In the genomic region with DNA sequence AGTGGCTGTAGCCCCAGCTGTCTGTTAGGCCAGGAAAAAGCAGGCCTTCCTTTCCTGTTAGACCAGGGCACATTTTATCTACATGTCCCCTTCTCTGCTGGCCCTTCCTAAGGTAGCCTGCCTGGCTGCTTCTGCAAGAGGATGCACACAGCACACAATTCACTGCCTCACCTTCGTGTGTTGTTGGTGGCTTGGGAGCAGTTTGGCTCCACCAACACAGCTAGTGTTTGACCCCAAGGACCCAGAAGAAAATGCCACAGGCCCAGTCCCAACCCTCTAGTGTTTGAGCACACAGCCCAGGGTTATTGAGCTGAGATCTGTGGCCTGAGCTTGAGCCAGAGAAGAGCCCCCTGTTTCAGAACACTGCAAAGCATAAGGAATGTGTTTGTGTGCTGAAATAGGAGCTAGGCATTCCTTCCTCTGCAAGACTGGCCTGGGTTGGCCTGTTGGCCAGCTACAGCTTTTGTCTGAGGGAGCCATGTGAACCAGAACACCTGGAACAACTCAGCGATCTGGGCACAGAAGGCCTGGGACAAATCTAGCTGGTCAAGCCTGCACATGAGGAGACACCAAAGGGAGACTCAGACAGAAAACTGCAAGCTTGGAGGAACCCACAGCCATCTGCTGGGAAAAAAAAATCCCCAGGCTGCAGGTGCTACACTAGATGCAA, we compare ENCODE assay signal across 11 cellular contexts. TPM values are rescaled to one million over a fixed set of nuclear protein-coding genes. Genes with fewer than 3 reads are reported as not detected.
A peak's percentile ranks its signal among the peaks of the same experiment; 100 is the strongest.
DNase-seq lines count a peak whose midpoint lies in the region; FAIRE-seq and TF ChIP-seq lines count a peak whose summit lies in the region.
"Had no signal": no experiment of that assay in that cellular context is flagged by ENCODE, and none has a peak within 500 bp of the region (broad histone marks: within the 10 kb centered on the region; RNA-seq: fewer than 3 reads in every experiment).

No MANE protein-coding gene starts in this region.

- no peak overlapping the region for H2BK20ac ChIP-seq in H1 (ENCODE audit: low read length)

- TF ChIP-seq RAD21 in H1 (IDR thresholded peaks at IDR 0.05 in 1 of 2, conservative IDR thresholded peaks at IDR 0.05 in 1 of 2; ENCODE audit: low read depth in 2 of 2, low read length in 2 of 2), result no peak

- peaks cover 39% of the 10 kb centered on the region for H3K9me3 ChIP-seq in HUES48 (ENCODE audit: control insufficient read depth, insufficient read depth, low read length)
- H3K9me3 ChIP-seq in H1 (ENCODE audit: insufficient read depth in 2 of 2, low read depth in 1 of 2, low read length in 1 of 2), result no peaks in the 10 kb centered on the region
- no peaks in the 10 kb centered on the region for H3K9me3 ChIP-seq in vagina
- H3K9me3 ChIP-seq: HAP-1 had no signal

- H3K4me1 ChIP-seq in HUES48 (ENCODE audit: control insufficient read depth, insufficient read depth, low read length) (peaks cover 16% of the 10 kb centered on the region), H1 (replicated peaks in 1 of 4; ENCODE audit: control insufficient read depth in 3 of 4, insufficient read depth in 4 of 4, low read length in 3 of 4) (peaks cover 0 to 8% (median 4%) of the 10 kb centered on the region in 4 experiments; a peak in 5 of 7 replicates), mesendoderm (ENCODE audit: control insufficient read depth, low read depth, low read length) (no peaks in the 10 kb centered on the region), vagina (no peaks in the 10 kb centered on the region)

- H3K4me2 ChIP-seq in H1 (ENCODE audit: insufficient read depth in 1 of 2, low read depth in 2 of 2, low read length in 2 of 2) (peak overlapping the region; percentile 7 to 30; a peak in 2 of 4 replicates), mesendoderm (ENCODE audit: low read length) (no peak overlapping the region)

- H3K14ac ChIP-seq in H1 (ENCODE audit: insufficient read length), result no peak overlapping the region

- H3K18ac ChIP-seq in H1 (ENCODE audit: extremely low read depth, low read length) (peak overlapping the region; percentile 48), mesendoderm (ENCODE audit: low read length) (no peak overlapping the region)

- H2BK12ac ChIP-seq in H1 (ENCODE audit: low read depth, low read length), result peak overlapping the region; percentile 68; the same call in 1 of the 2 replicates

- H3K9ac ChIP-seq in HUES48 (ENCODE audit: low read depth, low read length) (no peak overlapping the region), H1 (replicated peaks in 1 of 4; ENCODE audit: extremely low read depth in 1 of 4, low read depth in 3 of 4, low read length in 3 of 4) (peak overlapping the region in 2 of 4 experiments; percentile 13 to 37; a peak in 1 of 7 replicates), mesendoderm (ENCODE audit: low read length) (no peak overlapping the region)

- H2BK15ac ChIP-seq in H1 (ENCODE audit: low read length), result no peak overlapping the region
- no peak overlapping the region for H2BK15ac ChIP-seq in mesendoderm (replicated peaks; ENCODE audit: low read depth)

- POLR2A ChIA-PET in H1 (lab: Charles Lee; ENCODE audit: partially characterized antibody), result interaction anchor here (0.9 to 1.0 kb wide), 3 partner anchors 20 to 31 kb away, joined by 3 read pairs; no protein-coding TSS in a partner anchor

- no peak overlapping the region for H2BK120ac ChIP-seq in H1 (replicated peaks; ENCODE audit: low read depth, low read length)
- no peak overlapping the region for H2BK120ac ChIP-seq in mesendoderm (ENCODE audit: low read depth, low read length)

- H4K5ac ChIP-seq in H1 (ENCODE audit: insufficient read length, low read depth, low read length), result no peak overlapping the region
- no peak overlapping the region for H4K5ac ChIP-seq in mesendoderm (ENCODE audit: low read length)

- H3K23me2 ChIP-seq in H1 (ENCODE audit: low read depth, low read length), result no peaks in the 10 kb centered on the region

- no peaks in the 10 kb centered on the region for H3K27me3 Mint-ChIP-seq in activated T-helper 2 cell treated with anti-CD3 and anti-CD28 coated beads, Interferon-gamma antibody, Interleukin-2, Interleukin-4, amounts not matched to agents 10 μg/mL and 5 μg/mL and 100 μg/mL, durations not matched to agents 14 hours and 24 hours and 36 hours (ENCODE audit: low read depth)

- TF ChIP-seq EP300 in H1 (IDR thresholded peaks at IDR 0.05; ENCODE audit: borderline replicate concordance in 1 of 2, low read depth in 2 of 2, low read length in 2 of 2), result no peak

- H3K27me3 ChIP-seq in HUES48 (ENCODE audit: control insufficient read depth, insufficient read depth, low read length), result no peaks in the 10 kb centered on the region
- H3K27me3 ChIP-seq in H1 (replicated peaks in 1 of 4; ENCODE audit: control insufficient read depth in 3 of 4, extremely low read depth in 1 of 4, insufficient read depth in 3 of 4, low read length in 3 of 4), result no peaks in the 10 kb centered on the region
- no peaks in the 10 kb centered on the region for H3K27me3 ChIP-seq in mesendoderm (ENCODE audit: insufficient read depth, low read length, poor library complexity)
- H3K27me3 ChIP-seq in vagina, result no peaks in the 10 kb centered on the region

- no peak overlapping the region; the same call in 1 of the 2 replicates for H4K8ac ChIP-seq in H1 (ENCODE audit: extremely low read depth, insufficient read depth, low read length)
- no peak overlapping the region for H4K8ac ChIP-seq in mesendoderm (ENCODE audit: low read depth, low read length)

- no peak overlapping the region for H3K4me3 ChIP-seq in HUES48 (ENCODE audit: low read depth, low read length)
- no peak overlapping the region for H3K4me3 ChIP-seq in H1 (ENCODE audit: extremely low read depth in 1 of 4, insufficient read depth in 2 of 4, low read depth in 3 of 4, low read length in 4 of 4)
- H3K4me3 ChIP-seq in mesendoderm (ENCODE audit: low read length), result no peak overlapping the region
- H3K4me3 ChIP-seq in vagina, result no peak overlapping the region
- H3K4me3 ChIP-seq: HAP-1 had no signal

- H2BK5ac ChIP-seq in H1 (ENCODE audit: low read depth, low read length) (peak overlapping the region; percentile 44; the same call in 1 of the 2 replicates), mesendoderm (ENCODE audit: low read length) (no peak overlapping the region)

- CTCF ChIA-PET in H1 (lab: Charles Lee; ENCODE audit: partially characterized antibody), result interaction anchor here (0.7 to 3.5 kb wide), 16 partner anchors 8 to 1576 kb away, joined by 3 to 24 read pairs (median 4); no protein-coding TSS in a partner anchor

- no peak overlapping the region for H3K4me3 Mint-ChIP-seq in activated T-helper 2 cell treated with anti-CD3 and anti-CD28 coated beads, Interferon-gamma antibody, Interleukin-2, Interleukin-4, amounts not matched to agents 10 μg/mL and 5 μg/mL and 100 μg/mL, durations not matched to agents 14 hours and 24 hours and 36 hours (ENCODE audit: low read depth)
- H3K4me3 Mint-ChIP-seq: CD14-positive monocyte had no signal

- H3K4ac ChIP-seq in H1 (replicated peaks; ENCODE audit: insufficient read length, low read depth, low read length), result no peak overlapping the region
- H3K4ac ChIP-seq in mesendoderm (ENCODE audit: low read depth, low read length), result no peak overlapping the region

- H3K23ac ChIP-seq in H1 (ENCODE audit: insufficient read length) (no peak overlapping the region), mesendoderm (ENCODE audit: low read length) (no peak overlapping the region)

- H3K4me1 Mint-ChIP-seq in activated T-helper 2 cell treated with anti-CD3 and anti-CD28 coated beads, Interferon-gamma antibody, Interleukin-2, Interleukin-4, amounts not matched to agents 10 μg/mL and 5 μg/mL and 100 μg/mL, durations not matched to agents 14 hours and 24 hours and 36 hours (ENCODE audit: low read depth), result no peaks in the 10 kb centered on the region
- H3K4me1 Mint-ChIP-seq: CD14-positive monocyte had no signal

- peak overlapping the region; percentile 16 for H3K27ac ChIP-seq in HUES48 (ENCODE audit: low read depth, low read length)
- peak overlapping the region; percentile 58; the same call in 1 of the 2 replicates for H3K27ac ChIP-seq in H1 (ENCODE audit: low read depth, low read length)
- no peak overlapping the region for H3K27ac ChIP-seq in mesendoderm (ENCODE audit: low read depth, low read length)
- H3K27ac ChIP-seq in vagina, result no peak overlapping the region

- no peak overlapping the region for H3K27ac Mint-ChIP-seq in activated T-helper 2 cell treated with anti-CD3 and anti-CD28 coated beads, Interferon-gamma antibody, Interleukin-2, Interleukin-4, amounts not matched to agents 10 μg/mL and 5 μg/mL and 100 μg/mL, durations not matched to agents 14 hours and 24 hours and 36 hours
- H3K27ac Mint-ChIP-seq: CD14-positive monocyte had no signal

- H4K20me1 ChIP-seq in H1 (replicated peaks in 1 of 2; ENCODE audit: control insufficient read depth in 1 of 2, insufficient read depth in 2 of 2, low read length in 2 of 2), result no peaks in the 10 kb centered on the region

- H2AK5ac ChIP-seq in H1 (ENCODE audit: low read depth, low read length) (no peak overlapping the region), mesendoderm (ENCODE audit: low read length) (no peak overlapping the region)

- H4K91ac ChIP-seq in H1 (replicated peaks; ENCODE audit: insufficient read length, low read length), result peak overlapping the region; percentile 0

- intact Hi-C loops in vagina (cut with DNase I), result no loop called here
- intact Hi-C loops in activated T-helper 2 cell treated with anti-CD3 and anti-CD28 coated beads, Interferon-gamma antibody, Interleukin-2, Interleukin-4, amounts not matched to agents 10 μg/mL and 5 μg/mL and 100 μg/mL, durations not matched to agents 14 hours and 24 hours and 36 hours (cut with micrococcal nuclease), result no loop called here

- H2AFZ ChIP-seq in H1 (ENCODE audit: low read length), result peak overlapping the region; percentile 62

- WGBS in H1 (ENCODE audit: extremely low coverage in 1 of 2, insufficient coverage in 1 of 2, insufficient read length in 1 of 2, insufficient replicate concordance in 2 of 2, low coverage in 1 of 2, low lambda C conversion rate in 2 of 2, missing lambda C conversion rate in 1 of 2), 2 experiments, result 75% methylated on average over 2 of the region's 2 CpGs; no CpG with 5 or more reads in 1 of the 2 experiments
- no CpG with 5 or more reads among the region's 2 CpGs for WGBS in mesendoderm (ENCODE audit: extremely low coverage, insufficient coverage, low lambda C conversion rate)

- no peaks in the 10 kb centered on the region for H3K79me2 ChIP-seq in H1 (ENCODE audit: control insufficient read depth in 1 of 2, insufficient read depth in 2 of 2, low read length in 2 of 2)
- no peaks in the 10 kb centered on the region for H3K79me2 ChIP-seq in mesendoderm (ENCODE audit: control insufficient read depth, insufficient read depth, low read length)

- no peaks in the 10 kb centered on the region for H3K36me3 Mint-ChIP-seq in activated T-helper 2 cell treated with anti-CD3 and anti-CD28 coated beads, Interferon-gamma antibody, Interleukin-2, Interleukin-4, amounts not matched to agents 10 μg/mL and 5 μg/mL and 100 μg/mL, durations not matched to agents 14 hours and 24 hours and 36 hours (ENCODE audit: low read depth)
- H3K36me3 Mint-ChIP-seq: CD14-positive monocyte had no signal

- H3K79me1 ChIP-seq in H1 (ENCODE audit: low read depth, low read length) (no peaks in the 10 kb centered on the region), mesendoderm (ENCODE audit: low read length) (no peaks in the 10 kb centered on the region)

- no peak for TF ChIP-seq POLR2A in H1 (IDR thresholded peaks at IDR 0.05; ENCODE audit: control extremely low read depth in 1 of 2, low read depth in 2 of 2, low read length in 2 of 2)
- TF ChIP-seq POLR2A in vagina (IDR thresholded peaks at IDR 0.05), result no peak

- H3K9me3 Mint-ChIP-seq in activated T-helper 2 cell treated with anti-CD3 and anti-CD28 coated beads, Interferon-gamma antibody, Interleukin-2, Interleukin-4, amounts not matched to agents 10 μg/mL and 5 μg/mL and 100 μg/mL, durations not matched to agents 14 hours and 24 hours and 36 hours, result no peaks in the 10 kb centered on the region
- H3K9me3 Mint-ChIP-seq: CD14-positive monocyte had no signal

- H3K36me3 ChIP-seq in HUES48 (ENCODE audit: control insufficient read depth, insufficient read depth, low read length) (no peaks in the 10 kb centered on the region), H1 (ENCODE audit: control insufficient read depth in 2 of 4, insufficient read depth in 4 of 4, low read length in 3 of 4) (no peaks in the 10 kb centered on the region), mesendoderm (ENCODE audit: control insufficient read depth, insufficient read depth, low read length) (no peaks in the 10 kb centered on the region), vagina (no peaks in the 10 kb centered on the region)
- H3K36me3 ChIP-seq: HAP-1 had no signal

- peak in 1 of 2 experiments; percentile 46 for DNase-seq in H1 (ENCODE audit: low read depth in 1 of 2, low spot score in 2 of 2)
- DNase-seq in mesendoderm, result peak; percentile 32
- peak; percentile 83 to 93 for DNase-seq in vagina (ENCODE audit: extremely low spot score in 2 of 2)
- DNase-seq in NCI-H1092 treated with DMSO at 0.1 percent for 48 hours (lab: John Stamatoyannopoulos, UW), result no peak
- no peak for DNase-seq in SKM-1 (lab: John Stamatoyannopoulos, UW; ENCODE audit: unreplicated experiment)
- DNase-seq in activated T-helper 2 cell treated with anti-CD3 and anti-CD28 coated beads, Interferon-gamma antibody, Interleukin-2, Interleukin-4, amounts not matched to agents 10 μg/mL and 5 μg/mL and 100 μg/mL, durations not matched to agents 14 hours and 24 hours and 36 hours (ENCODE audit: low spot score), result no peak
- DNase-seq: NCI-H1930, SIG-M5 had no signal

- TF ChIP-seq CTCF in H1 (IDR thresholded peaks at IDR 0.05; ENCODE audit: control extremely low read depth in 1 of 3, insufficient read depth in 1 of 3, low read depth in 1 of 3, low read length in 3 of 3) (no peak), vagina (IDR thresholded peaks at IDR 0.05) (no peak)

- H3K56ac ChIP-seq in H1 (replicated peaks; ENCODE audit: insufficient read length, low read depth, low read length), result no peak overlapping the region
- no peak overlapping the region for H3K56ac ChIP-seq in mesendoderm (ENCODE audit: low read length)

- peak; percentile 39 for FAIRE-seq in H1 (lab: Jason Lieb, UNC)

RNA-seq across cellular contexts. Expression of a gene that starts 26.4 kb away (rescaled TPM):
- total RNA-seq in H1 (2021; fragmentation: NEBNext Ultra II Directional; extraction: Animal tissue kit (Norgen Biotek cat#: 25700)), result 10.2 TPM in 2 replicates
- 1.3 and 2.3 TPM in 2 replicates for polyA plus RNA-seq in H1 (2011; rRNA removed)
- polyA plus RNA-seq in H1 (2011; cell fraction: cytosol; rRNA removed), result 1.7 TPM
- polyA plus RNA-seq in H1 (2011; cell fraction: nucleus; rRNA removed), result 2.6 TPM
- polyA plus RNA-seq in H1 (2012, experiment 1 of 2), result 5.6 to 6.7 TPM (median 6.0 TPM) in 4 replicates
- polyA plus RNA-seq in H1 (2012, experiment 2 of 2), result 3.0 TPM
- 4.5 TPM for polyA plus RNA-seq in H1 (2013, experiment 1 of 2)
- polyA plus RNA-seq in H1 (2013, experiment 2 of 2), result 4.3 TPM
- polyA minus RNA-seq in H1 (2011; rRNA and poly(A)+ RNA removed), result 0.95 and 1.0 TPM in 2 replicates
- 2.7 TPM for polyA minus RNA-seq in H1 (2011; cell fraction: cytosol; rRNA and poly(A)+ RNA removed)
- polyA minus RNA-seq in H1 (2011; cell fraction: nucleus; rRNA and poly(A)+ RNA removed), result 2.2 TPM
- 4.0 TPM for polyA plus RNA-seq in mesendoderm (2013, experiment 1 of 2)
- polyA plus RNA-seq in mesendoderm (2013, experiment 2 of 2), result 3.9 TPM
- 3.4 TPM for total RNA-seq in vagina
- total RNA-seq in activated T-helper 2 cell treated with anti-CD3 and anti-CD28 coated beads, Interferon-gamma antibody, Interleukin-2, Interleukin-4, amounts not matched to agents 10 μg/mL and 5 μg/mL and 100 μg/mL, durations not matched to agents 14 hours and 24 hours and 36 hours, result 2.4 and 2.8 TPM in 2 replicates
- polyA plus RNA-seq: CD14-positive monocyte had no signal

Comparison
In these comparisons a context has a peak if more than half of its experiments do, and no peak if none do; other contexts are left out.
1. H3K27ac ChIP-seq: peak in HUES48 (single experiment) and H1 (single experiment); none in mesendoderm (single experiment) and vagina (single experiment).
2. DNase-seq: peak in mesendoderm (single experiment) and vagina (2 of 2); none in NCI-H1092 treated with DMSO at 0.1 percent for 48 hours (single experiment), SKM-1 (single experiment) and activated T-helper 2 cell treated with anti-CD3 and anti-CD28 coated beads, Interferon-gamma antibody, Interleukin-2, Interleukin-4, amounts not matched to agents 10 μg/mL and 5 μg/mL and 100 μg/mL, durations not matched to agents 14 hours and 24 hours and 36 hours (single experiment).